ENCODE assay signal across 13 cellular contexts in genomic region chr18:9876523-9876866, GRCh38. TPM values are rescaled to one million over a fixed set of nuclear protein-coding genes. Genes with fewer than 3 reads are reported as not detected.
A peak's percentile ranks its signal among the peaks of the same experiment; 100 is the strongest.
DNase-seq lines count a peak whose midpoint lies in the region; ATAC-seq, FAIRE-seq and TF ChIP-seq lines count a peak whose summit lies in the region.
"Had no signal": no experiment of that assay in that cellular context is flagged by ENCODE, and none has a peak within 500 bp of the region (broad histone marks: within the 10 kb centered on the region; RNA-seq: fewer than 3 reads in every experiment).

No MANE protein-coding gene starts in this region.

- no peak for ATAC-seq in activated T-helper 17 cell treated with anti-CD3 and anti-CD28 coated beads, Interleukin-2, amount 50 U/mL, for 72 hours (replicated peaks)
- ATAC-seq in gastroesophageal sphincter (no peak), HG02884 (IDR thresholded peaks at IDR 0.05; ENCODE audit: unreplicated experiment) (no peak)

- H3K4me3 ChIP-seq in HL-60 (replicated peaks; ENCODE audit: insufficient read depth, low read length) = no peak overlapping the region
- H3K4me3 ChIP-seq in gastroesophageal sphincter = no peak overlapping the region
- peak overlapping the region in 4 of 5 donors; percentile 52 to 74 (median 62) for H3K4me3 ChIP-seq in subcutaneous abdominal adipose tissue (ENCODE audit: low read depth in 1 of 5, low read length in 5 of 5)

- 89 to 90% methylated on average over 1 of the region's 1 CpG for WGBS in gastroesophageal sphincter (ENCODE audit: low coverage in 1 of 2), 2 donors

- H3K36me3 Mint-ChIP-seq in activated T-helper 17 cell treated with anti-CD3 and anti-CD28 coated beads, Interleukin-2, amount 50 U/mL, for 72 hours (ENCODE audit: low read depth) = no peaks in the 10 kb centered on the region

- H3K4me1 ChIP-seq in gastroesophageal sphincter (no peaks in the 10 kb centered on the region), subcutaneous abdominal adipose tissue (ENCODE audit: control insufficient read depth in 5 of 5, insufficient read depth in 5 of 5, low read length in 5 of 5) (peaks cover 0 to 8% (median 6%) of the 10 kb centered on the region in 5 donors)

- FAIRE-seq in GM19239 (lab: Jason Lieb, UNC) = no peak
- FAIRE-seq: D721Med had no signal

- H3K27ac ChIP-seq in HL-60 (replicated peaks) = peak overlapping the region; percentile 39
- H3K27ac ChIP-seq in gastroesophageal sphincter = peak overlapping the region in 3 of 4 donors; percentile 18 to 61 (median 60)
- peak overlapping the region; percentile 69 for H3K27ac ChIP-seq in subcutaneous abdominal adipose tissue (ENCODE audit: low read depth, low read length)

- H3K9me3 ChIP-seq in gastroesophageal sphincter (no peaks in the 10 kb centered on the region), subcutaneous abdominal adipose tissue (ENCODE audit: control insufficient read depth in 5 of 5, low read length in 5 of 5) (no peaks in the 10 kb centered on the region)

- H3K27me3 ChIP-seq in HL-60 (ENCODE audit: insufficient read depth, poor library complexity, severe bottlenecking) (no peaks in the 10 kb centered on the region), gastroesophageal sphincter (no peaks in the 10 kb centered on the region), subcutaneous abdominal adipose tissue (ENCODE audit: control insufficient read depth in 5 of 5, insufficient read depth in 4 of 5, low read length in 5 of 5) (no peaks in the 10 kb centered on the region)

- H3K4me3 Mint-ChIP-seq in activated T-helper 17 cell treated with anti-CD3 and anti-CD28 coated beads, Interleukin-2, amount 50 U/mL, for 72 hours = peak overlapping the region; percentile 50

- no peak for TF ChIP-seq EP300 in gastroesophageal sphincter (IDR thresholded peaks at IDR 0.05)

- H3K36me3 ChIP-seq in gastroesophageal sphincter (no peaks in the 10 kb centered on the region), subcutaneous abdominal adipose tissue (ENCODE audit: control insufficient read depth in 5 of 5, insufficient read depth in 5 of 5, low read length in 5 of 5) (no peaks in the 10 kb centered on the region)

- H3K27ac Mint-ChIP-seq in activated T-helper 17 cell treated with anti-CD3 and anti-CD28 coated beads, Interleukin-2, amount 50 U/mL, for 72 hours = peak overlapping the region; percentile 21

- H3K4me1 Mint-ChIP-seq in activated T-helper 17 cell treated with anti-CD3 and anti-CD28 coated beads, Interleukin-2, amount 50 U/mL, for 72 hours = peaks cover 13% of the 10 kb centered on the region

- DNase-seq in HL-60 (ENCODE audit: low read depth in 1 of 2, low spot score in 1 of 2) (no peak), GM19238 (ENCODE audit: insufficient read length, low spot score) (no peak), NCI-H510A treated with DMSO at 0.1 percent for 48 hours (lab: John Stamatoyannopoulos, UW) (no peak), GM19239 (ENCODE audit: insufficient read length, low spot score) (no peak)
- DNase-seq: activated T-cell treated with anti-CD3 and anti-CD28 coated beads for 4 hours, hippocampal formation, NCI-H146, NCI-H69 had no signal

- H3K9ac ChIP-seq in subcutaneous abdominal adipose tissue (ENCODE audit: low read length in 5 of 5) = peak overlapping the region in 1 of 5 donors; percentile 56

- TF ChIP-seq CTCF in HL-60 (IDR thresholded peaks at IDR 0.05; ENCODE audit: insufficient read depth, low read length) = no peak
- TF ChIP-seq CTCF in gastroesophageal sphincter (IDR thresholded peaks at IDR 0.05) = no peak

- no peak for TF ChIP-seq POLR2A in gastroesophageal sphincter (IDR thresholded peaks at IDR 0.05)

- H3K9me3 Mint-ChIP-seq in activated T-helper 17 cell treated with anti-CD3 and anti-CD28 coated beads, Interleukin-2, amount 50 U/mL, for 72 hours = no peaks in the 10 kb centered on the region

- H3K27me3 Mint-ChIP-seq in activated T-helper 17 cell treated with anti-CD3 and anti-CD28 coated beads, Interleukin-2, amount 50 U/mL, for 72 hours = peaks cover 23% of the 10 kb centered on the region

RNA-seq across cellular contexts. Expression of gene TXNDC2, which starts 9.3 kb away (rescaled TPM):
- total RNA-seq in activated T-helper 17 cell treated with anti-CD3 and anti-CD28 coated beads, Interleukin-2, amount 50 U/mL, for 72 hours = not detected
- total RNA-seq in gastroesophageal sphincter = under 1 TPM in 2 of 4 donors, not detected in 2; 0.62 to 0.96 TPM

RNA-seq across cellular contexts. Expression of gene VAPA, which starts 37.3 kb away (rescaled TPM):
- 100 to 1,000 TPM; 135 to 185 TPM for total RNA-seq in activated T-helper 17 cell treated with anti-CD3 and anti-CD28 coated beads, Interleukin-2, amount 50 U/mL, for 72 hours
- 100 to 1,000 TPM; 276 to 386 (median 317) TPM for total RNA-seq in gastroesophageal sphincter

Comparison
In these comparisons a context has a peak if more than half of its experiments do, and no peak if none do; other contexts are left out.
1. H3K4me3 ChIP-seq: peak in subcutaneous abdominal adipose tissue (4 of 5); none in HL-60 (single experiment) and gastroesophageal sphincter (0 of 2).
2. Peak in every context shown above with its lines, with median percentiles within 50 percentile points of each other: H3K27ac ChIP-seq.